In genomic region chr10:31366703-31367102, GRCh38 we compare ENCODE assay signal across 31 cellular contexts.
"Had no signal": no experiment of that assay in that cellular context is flagged by ENCODE, and none has a peak within 500 bp of the region (broad histone marks: within the 10 kb centered on the region; RNA-seq: fewer than 3 reads in every experiment).

No MANE protein-coding gene starts in this region.

- ATAC-seq: activated CD4-positive, CD25-positive, alpha-beta regulatory T cell treated with anti-CD3 and anti-CD28 coated beads, Interleukin-2, amount 50 U/mL, for 24 hours; activated CD8-positive, alpha-beta T cell treated with anti-CD3 and anti-CD28 coated beads for 36 hours; activated naive CD4-positive, alpha-beta T cell treated with anti-CD3 and anti-CD28 coated beads, Interleukin-2, amount 50 U/mL, for 72 hours; esophagus mucosa; T-cell had no signal

- H3K36me3 ChIP-seq: breast epithelium, cardiac muscle cell, colonic mucosa, WERI-Rb-1 had no signal

- FAIRE-seq: endometrium, frontal cortex had no signal

- H3K27ac Mint-ChIP-seq: activated B cell treated with CpG ODN at 0.5 μM for 24 hours; activated CD8-positive, alpha-beta T cell treated with anti-CD3 and anti-CD28 coated beads for 36 hours; activated naive CD4-positive, alpha-beta T cell treated with anti-CD3 and anti-CD28 coated beads, Interleukin-2, amount 10 ng/mL, durations not matched to agents 7 days and 5 days; activated naive CD4-positive, alpha-beta T cell treated with anti-CD3 and anti-CD28 coated beads, Interleukin-2, amount 50 U/mL, for 72 hours; activated naive CD8-positive, alpha-beta T cell treated with anti-CD3 and anti-CD28 coated beads, Interleukin-2, amount 10 ng/mL, durations not matched to agents 7 days and 5 days; T-cell; T-helper 1 cell treated with Interleukin-12 subunit alpha and Interleukin-12 subunit beta and Interleukin-4 antibody, amounts not matched to agents 30 μg/mL and 1 μg/mL, for 36 hours; T-helper 2 cell treated with Interferon-gamma antibody and Interleukin-4, amounts not matched to agents 5 μg/mL and 100 μg/mL, for 36 hours had no signal

- H3K27me3 Mint-ChIP-seq: activated B cell treated with CpG ODN at 0.5 μM for 24 hours; activated CD8-positive, alpha-beta T cell treated with anti-CD3 and anti-CD28 coated beads for 36 hours; activated naive CD4-positive, alpha-beta T cell treated with anti-CD3 and anti-CD28 coated beads, Interleukin-2, amount 10 ng/mL, durations not matched to agents 7 days and 5 days; activated naive CD8-positive, alpha-beta T cell treated with anti-CD3 and anti-CD28 coated beads, Interleukin-2, amount 10 ng/mL, durations not matched to agents 7 days and 5 days; brain; T-cell had no signal

- H3K4me3 ChIP-seq: ascending aorta, breast epithelium, cardiac muscle cell, colonic mucosa had no signal

- H3K9me3 Mint-ChIP-seq: activated B cell treated with CpG ODN at 0.5 μM for 24 hours; activated naive CD4-positive, alpha-beta T cell treated with anti-CD3 and anti-CD28 coated beads, Interleukin-2, amount 50 U/mL, for 72 hours; activated naive CD8-positive, alpha-beta T cell treated with anti-CD3 and anti-CD28 coated beads, Interleukin-2, amount 10 ng/mL, durations not matched to agents 7 days and 5 days; T-cell; T-helper 1 cell treated with Interleukin-12 subunit alpha and Interleukin-12 subunit beta and Interleukin-4 antibody, amounts not matched to agents 30 μg/mL and 1 μg/mL, for 36 hours; T-helper 2 cell treated with Interferon-gamma antibody and Interleukin-4, amounts not matched to agents 5 μg/mL and 100 μg/mL, for 36 hours had no signal

- H3K4me3 Mint-ChIP-seq: activated B cell treated with CpG ODN at 0.5 μM for 24 hours; activated CD8-positive, alpha-beta T cell treated with anti-CD3 and anti-CD28 coated beads for 36 hours; activated naive CD4-positive, alpha-beta T cell treated with anti-CD3 and anti-CD28 coated beads, Interleukin-2, amount 10 ng/mL, durations not matched to agents 7 days and 5 days; activated naive CD8-positive, alpha-beta T cell treated with anti-CD3 and anti-CD28 coated beads, Interleukin-2, amount 10 ng/mL, durations not matched to agents 7 days and 5 days; brain; T-cell; T-helper 1 cell treated with Interleukin-12 subunit alpha and Interleukin-12 subunit beta and Interleukin-4 antibody, amounts not matched to agents 30 μg/mL and 1 μg/mL, for 36 hours; T-helper 2 cell treated with Interferon-gamma antibody and Interleukin-4, amounts not matched to agents 5 μg/mL and 100 μg/mL, for 36 hours had no signal

- H3K9me3 ChIP-seq: ascending aorta, breast epithelium, colonic mucosa had no signal

- H3K27me3 ChIP-seq: ascending aorta, breast epithelium, cardiac muscle cell, colonic mucosa had no signal

- H3K27ac ChIP-seq: ascending aorta, breast epithelium, cardiac muscle cell, colonic mucosa, WERI-Rb-1 had no signal

- DNase-seq: activated B cell treated with CpG ODN at 0.5 μM for 24 hours; activated CD4-positive, alpha-beta T cell treated with anti-CD3 and anti-CD28 coated beads for 48 hours; activated CD4-positive, alpha-beta T cell treated with anti-CD3 and anti-CD28 coated beads, Interleukin-2, amount 50 U/mL, for 1 hour; activated CD4-positive, alpha-beta T cell treated with anti-CD3 and anti-CD28 coated beads, Interleukin-2, amount 50 U/mL, for 48 hours; activated CD8-positive, alpha-beta memory T cell treated with anti-CD3 and anti-CD28 coated beads for 24 hours; activated CD8-positive, alpha-beta T cell treated with anti-CD3 and anti-CD28 coated beads for 36 hours; activated gamma-delta T cell; activated naive CD4-positive, alpha-beta T cell; activated naive CD4-positive, alpha-beta T cell treated with anti-CD3 and anti-CD28 coated beads, Interleukin-2, amount 10 ng/mL, durations not matched to agents 7 days and 5 days; activated naive CD8-positive, alpha-beta T cell treated with anti-CD3 and anti-CD28 coated beads, Interleukin-2, amount 10 ng/mL, durations not matched to agents 7 days and 5 days; activated T-cell treated with anti-CD3 and anti-CD28 coated beads, Interleukin-2, amount 50 U/mL, for 48 hours; central memory CD4-positive, alpha-beta T cell; cerebellar nuclear complex; colonic mucosa; effector CD8-positive, alpha-beta T cell; foreskin fibroblast; glutamatergic neuron; T-cell; T1000; WERI-Rb-1 had no signal

- H3K4me1 Mint-ChIP-seq: activated naive CD4-positive, alpha-beta T cell treated with anti-CD3 and anti-CD28 coated beads, Interleukin-2, amount 10 ng/mL, durations not matched to agents 7 days and 5 days; activated naive CD8-positive, alpha-beta T cell treated with anti-CD3 and anti-CD28 coated beads, Interleukin-2, amount 10 ng/mL, durations not matched to agents 7 days and 5 days had no signal

- H3K4me1 ChIP-seq: ascending aorta, breast epithelium, colonic mucosa had no signal
